ENCODE assay signal across 1 cellular context in the genomic region with DNA sequence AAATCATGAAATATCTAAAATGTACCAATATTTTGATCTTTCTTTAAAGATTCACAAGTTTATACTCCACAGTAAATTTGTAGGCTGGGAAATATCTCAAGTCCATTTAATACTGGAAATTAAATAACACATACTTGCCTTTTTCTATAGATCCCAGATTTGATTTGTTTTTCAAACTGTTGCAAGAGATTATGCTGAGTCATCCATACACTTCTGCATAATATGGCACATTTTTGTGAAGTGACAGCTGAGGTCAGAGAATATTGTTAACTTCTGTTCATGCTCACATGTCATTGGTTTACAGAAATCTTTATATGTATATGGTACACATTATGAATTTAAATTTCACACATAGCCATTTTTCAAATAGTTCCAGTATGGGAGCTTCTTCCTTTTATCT.
TF ChIP-seq lines count a peak whose summit lies in the region.

No MANE protein-coding gene starts in this region.

TF ChIP-seq in WTC11, 78 proteins besides CTCF, POLR2A, EP300 and RAD21 (continued from another document):
- TF ChIP-seq, protein P1, sequence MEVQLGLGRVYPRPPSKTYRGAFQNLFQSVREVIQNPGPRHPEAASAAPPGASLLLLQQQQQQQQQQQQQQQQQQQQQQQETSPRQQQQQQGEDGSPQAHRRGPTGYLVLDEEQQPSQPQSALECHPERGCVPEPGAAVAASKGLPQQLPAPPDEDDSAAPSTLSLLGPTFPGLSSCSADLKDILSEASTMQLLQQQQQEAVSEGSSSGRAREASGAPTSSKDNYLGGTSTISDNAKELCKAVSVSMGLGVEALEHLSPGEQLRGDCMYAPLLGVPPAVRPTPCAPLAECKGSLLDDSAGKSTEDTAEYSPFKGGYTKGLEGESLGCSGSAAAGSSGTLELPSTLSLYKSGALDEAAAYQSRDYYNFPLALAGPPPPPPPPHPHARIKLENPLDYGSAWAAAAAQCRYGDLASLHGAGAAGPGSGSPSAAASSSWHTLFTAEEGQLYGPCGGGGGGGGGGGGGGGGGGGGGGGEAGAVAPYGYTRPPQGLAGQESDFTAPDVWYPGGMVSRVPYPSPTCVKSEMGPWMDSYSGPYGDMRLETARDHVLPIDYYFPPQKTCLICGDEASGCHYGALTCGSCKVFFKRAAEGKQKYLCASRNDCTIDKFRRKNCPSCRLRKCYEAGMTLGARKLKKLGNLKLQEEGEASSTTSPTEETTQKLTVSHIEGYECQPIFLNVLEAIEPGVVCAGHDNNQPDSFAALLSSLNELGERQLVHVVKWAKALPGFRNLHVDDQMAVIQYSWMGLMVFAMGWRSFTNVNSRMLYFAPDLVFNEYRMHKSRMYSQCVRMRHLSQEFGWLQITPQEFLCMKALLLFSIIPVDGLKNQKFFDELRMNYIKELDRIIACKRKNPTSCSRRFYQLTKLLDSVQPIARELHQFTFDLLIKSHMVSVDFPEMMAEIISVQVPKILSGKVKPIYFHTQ (CRISPR knock-in tag; IDR thresholded peaks at IDR 0.05) = no peak
- TF ChIP-seq, protein P2, sequence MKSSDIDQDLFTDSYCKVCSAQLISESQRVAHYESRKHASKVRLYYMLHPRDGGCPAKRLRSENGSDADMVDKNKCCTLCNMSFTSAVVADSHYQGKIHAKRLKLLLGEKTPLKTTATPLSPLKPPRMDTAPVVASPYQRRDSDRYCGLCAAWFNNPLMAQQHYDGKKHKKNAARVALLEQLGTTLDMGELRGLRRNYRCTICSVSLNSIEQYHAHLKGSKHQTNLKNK (CRISPR knock-in tag; IDR thresholded peaks at IDR 0.05) = no peak
- no peak for TF ChIP-seq ATF1 (CRISPR knock-in tag; IDR thresholded peaks at IDR 0.05)
- TF ChIP-seq GRHL2 (CRISPR knock-in tag; IDR thresholded peaks at IDR 0.05; ENCODE audit: insufficient replicate concordance, severe bottlenecking) = no peak
- TF ChIP-seq, protein P3, sequence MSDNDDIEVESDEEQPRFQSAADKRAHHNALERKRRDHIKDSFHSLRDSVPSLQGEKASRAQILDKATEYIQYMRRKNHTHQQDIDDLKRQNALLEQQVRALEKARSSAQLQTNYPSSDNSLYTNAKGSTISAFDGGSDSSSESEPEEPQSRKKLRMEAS (CRISPR knock-in tag; IDR thresholded peaks at IDR 0.05) = no peak
- no peak for TF ChIP-seq ZNF416 (CRISPR knock-in tag; IDR thresholded peaks at IDR 0.05)
- TF ChIP-seq NR1H2 (CRISPR knock-in tag; IDR thresholded peaks at IDR 0.05) = no peak
- no peak for TF ChIP-seq TCF7 (CRISPR knock-in tag; IDR thresholded peaks at IDR 0.05; ENCODE audit: low read depth)
- TF ChIP-seq, protein P4, sequence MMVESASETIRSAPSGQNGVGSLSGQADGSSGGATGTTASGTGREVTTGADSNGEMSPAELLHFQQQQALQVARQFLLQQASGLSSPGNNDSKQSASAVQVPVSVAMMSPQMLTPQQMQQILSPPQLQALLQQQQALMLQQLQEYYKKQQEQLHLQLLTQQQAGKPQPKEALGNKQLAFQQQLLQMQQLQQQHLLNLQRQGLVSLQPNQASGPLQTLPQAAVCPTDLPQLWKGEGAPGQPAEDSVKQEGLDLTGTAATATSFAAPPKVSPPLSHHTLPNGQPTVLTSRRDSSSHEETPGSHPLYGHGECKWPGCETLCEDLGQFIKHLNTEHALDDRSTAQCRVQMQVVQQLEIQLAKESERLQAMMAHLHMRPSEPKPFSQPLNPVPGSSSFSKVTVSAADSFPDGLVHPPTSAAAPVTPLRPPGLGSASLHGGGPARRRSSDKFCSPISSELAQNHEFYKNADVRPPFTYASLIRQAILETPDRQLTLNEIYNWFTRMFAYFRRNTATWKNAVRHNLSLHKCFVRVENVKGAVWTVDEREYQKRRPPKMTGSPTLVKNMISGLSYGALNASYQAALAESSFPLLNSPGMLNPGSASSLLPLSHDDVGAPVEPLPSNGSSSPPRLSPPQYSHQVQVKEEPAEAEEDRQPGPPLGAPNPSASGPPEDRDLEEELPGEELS (CRISPR knock-in tag; IDR thresholded peaks at IDR 0.05) = no peak
